Comparison of ENCODE assay signal across 8 cellular contexts in the genomic region with DNA sequence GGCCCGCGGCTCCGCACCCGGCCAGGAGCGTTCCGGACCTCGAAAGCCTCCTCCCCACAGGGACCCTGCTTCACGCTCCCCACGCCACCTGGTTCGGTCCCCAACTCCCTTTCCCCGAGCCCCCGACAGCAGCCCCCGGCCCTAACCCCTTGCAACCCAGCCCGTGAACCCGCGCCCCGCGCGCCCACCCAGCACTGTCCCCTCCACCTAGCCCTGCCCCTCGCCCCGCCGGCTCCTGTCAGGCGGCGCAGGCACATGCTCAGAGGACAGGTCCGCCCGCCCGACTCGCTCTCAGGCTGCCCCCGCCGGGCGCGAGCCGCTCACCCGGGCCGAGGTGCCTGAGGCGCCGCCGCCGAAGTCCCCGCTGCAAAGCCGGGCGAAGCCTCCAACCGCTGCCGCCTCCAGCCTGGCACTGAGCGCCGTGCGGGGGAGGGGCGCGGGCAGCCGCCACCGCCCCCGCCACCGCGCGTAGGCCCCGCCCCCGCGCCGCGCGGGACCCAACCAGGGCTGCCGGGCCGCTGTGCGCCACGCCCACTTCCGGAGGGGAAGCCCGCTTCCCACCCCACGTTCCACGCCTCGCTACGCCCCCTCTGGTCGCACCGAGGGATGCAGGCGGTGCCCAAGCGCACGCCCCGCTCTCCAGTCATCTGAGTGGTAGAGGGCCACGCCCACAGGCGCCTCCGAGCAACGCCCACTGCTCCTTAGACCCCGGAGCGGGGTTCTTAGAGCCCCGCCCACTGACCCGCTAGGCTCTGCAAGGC. TPM values are rescaled to one million over a fixed set of nuclear protein-coding genes. Genes with fewer than 3 reads are reported as not detected.
DNase-seq lines count a peak whose midpoint lies in the region; ATAC-seq and TF ChIP-seq lines count a peak whose summit lies in the region.

A gene (minus strand): TSS at position 414 of the 761 bp plus-strand sequence. CDS start 30,200 bp downstream, outside the sequence.

- peak; percentile 95 for TF ChIP-seq POLR2A in NB4 (IDR thresholded peaks at IDR 0.05; ENCODE audit: extremely low read depth, insufficient read length)

- H3K4me1 ChIP-seq in thymus (ENCODE audit: control insufficient read depth, insufficient read depth, low read length), result peaks cover 11% of the 10 kb centered on the region

- H3K4me3 Mint-ChIP-seq in activated naive CD8-positive, alpha-beta T cell, result peak within 1 kb of the TSS; percentile 92
- H3K4me3 Mint-ChIP-seq in glutamatergic neuron (ENCODE audit: unreplicated experiment) (peak within 1 kb of the TSS; percentile 92), osteocyte (ENCODE audit: unreplicated experiment) (peak within 1 kb of the TSS; percentile 95)

- ATAC-seq in HG02571 (IDR thresholded peaks at IDR 0.05; ENCODE audit: unreplicated experiment) (peak; percentile 69), SK-N-SH treated with all-trans-retinoic acid at 6 μM for 48 hours (peak; percentile 75)

- DNase-seq in GM10266 (ENCODE audit: extremely low spot score), result peak; percentile 96
- DNase-seq in NB4 (ENCODE audit: low read depth), result peak; percentile 97
- DNase-seq in glutamatergic neuron, result peak; percentile 99
- peak; percentile 99 for DNase-seq in osteocyte (ENCODE audit: extremely low spot score, unreplicated experiment)

- under 1% methylated on average over 85 of the region's 85 CpGs for WGBS in thymus

- no peaks in the 10 kb centered on the region for H3K9me3 Mint-ChIP-seq in activated naive CD8-positive, alpha-beta T cell (ENCODE audit: low read depth)
- H3K9me3 Mint-ChIP-seq in glutamatergic neuron (ENCODE audit: unreplicated experiment) (peaks cover 13% of the 10 kb centered on the region), osteocyte (ENCODE audit: unreplicated experiment) (no peaks in the 10 kb centered on the region)

- peak within 1 kb of the TSS; percentile 83 for H3K4me3 ChIP-seq in NB4 (ENCODE audit: low read depth, low read length)
- H3K4me3 ChIP-seq in thymus (ENCODE audit: low read length), result peak within 1 kb of the TSS; percentile 83

- H3K4me1 Mint-ChIP-seq in activated naive CD8-positive, alpha-beta T cell (ENCODE audit: low read depth), result peaks cover 30% of the 10 kb centered on the region
- H3K4me1 Mint-ChIP-seq in glutamatergic neuron (ENCODE audit: low read depth, unreplicated experiment), result peaks cover 30% of the 10 kb centered on the region
- peaks cover 40% of the 10 kb centered on the region for H3K4me1 Mint-ChIP-seq in osteocyte (ENCODE audit: unreplicated experiment)

- H3K27me3 Mint-ChIP-seq in activated naive CD8-positive, alpha-beta T cell, result no peaks in the 10 kb centered on the region
- peaks cover 7% of the 10 kb centered on the region for H3K27me3 Mint-ChIP-seq in glutamatergic neuron (ENCODE audit: unreplicated experiment)
- no peaks in the 10 kb centered on the region for H3K27me3 Mint-ChIP-seq in osteocyte (ENCODE audit: unreplicated experiment)

- peak within 1 kb of the TSS; percentile 93 for H3K27ac Mint-ChIP-seq in activated naive CD8-positive, alpha-beta T cell
- H3K27ac Mint-ChIP-seq in glutamatergic neuron (ENCODE audit: unreplicated experiment) (peak within 1 kb of the TSS; percentile 96), osteocyte (ENCODE audit: unreplicated experiment) (peak within 1 kb of the TSS; percentile 98)

- H3K27ac ChIP-seq in thymus (ENCODE audit: low read depth), result peak within 1 kb of the TSS; percentile 91

- no peaks in the 10 kb centered on the region for H3K36me3 ChIP-seq in thymus (ENCODE audit: control insufficient read depth, insufficient read depth)

- TF ChIP-seq CTCF in GM10266 (IDR thresholded peaks at IDR 0.05; ENCODE audit: control insufficient read depth, insufficient read depth, low read depth, missing control alignments) (peak; percentile 80), NB4 (IDR thresholded peaks at IDR 0.05; ENCODE audit: low read depth, low read length) (peak; percentile 85), glutamatergic neuron (IDR thresholded peaks at IDR 0.05; ENCODE audit: partially characterized antibody, unreplicated experiment) (peak; percentile 85), osteocyte (IDR thresholded peaks at IDR 0.05) (peak; percentile 90)

- no peaks in the 10 kb centered on the region for H3K9me3 ChIP-seq in thymus (ENCODE audit: control insufficient read depth)

- no peaks in the 10 kb centered on the region for H3K27me3 ChIP-seq in thymus (ENCODE audit: control insufficient read depth, insufficient read depth)

- no peaks in the 10 kb centered on the region for H3K36me3 Mint-ChIP-seq in activated naive CD8-positive, alpha-beta T cell
- H3K36me3 Mint-ChIP-seq in glutamatergic neuron (ENCODE audit: unreplicated experiment) (no peaks in the 10 kb centered on the region), osteocyte (ENCODE audit: unreplicated experiment) (peaks cover 4% of the 10 kb centered on the region)

TF ChIP-seq in SK-N-SH treated with all-trans-retinoic acid at 6 μM for 48 hours, 23 proteins besides CTCF, POLR2A, EP300 and RAD21 (continues in another document):
- TF ChIP-seq ZFP3 (CRISPR knock-in tag; IDR thresholded peaks at IDR 0.05) (no peak), ZC3H10 (CRISPR knock-in tag; IDR thresholded peaks at IDR 0.05) (no peak), ESRRG (CRISPR knock-in tag; IDR thresholded peaks at IDR 0.05) (no peak), TOX (CRISPR knock-in tag; IDR thresholded peaks at IDR 0.05; ENCODE audit: borderline replicate concordance) (no peak), PPARA (CRISPR knock-in tag; IDR thresholded peaks at IDR 0.05; ENCODE audit: borderline replicate concordance) (no peak), ZNF8 (CRISPR knock-in tag; IDR thresholded peaks at IDR 0.05) (no peak), ISL1 (CRISPR knock-in tag; IDR thresholded peaks at IDR 0.05) (no peak), SNAI2 (CRISPR knock-in tag; IDR thresholded peaks at IDR 0.05) (no peak), OSR1 (CRISPR knock-in tag; IDR thresholded peaks at IDR 0.05) (no peak), ZFP30 (CRISPR knock-in tag; IDR thresholded peaks at IDR 0.05) (no peak), BACH2 (CRISPR knock-in tag; IDR thresholded peaks at IDR 0.05; ENCODE audit: borderline replicate concordance) (no peak), TCF4 (CRISPR knock-in tag; IDR thresholded peaks at IDR 0.05; ENCODE audit: borderline replicate concordance) (no peak)
- TF ChIP-seq, protein P1, sequence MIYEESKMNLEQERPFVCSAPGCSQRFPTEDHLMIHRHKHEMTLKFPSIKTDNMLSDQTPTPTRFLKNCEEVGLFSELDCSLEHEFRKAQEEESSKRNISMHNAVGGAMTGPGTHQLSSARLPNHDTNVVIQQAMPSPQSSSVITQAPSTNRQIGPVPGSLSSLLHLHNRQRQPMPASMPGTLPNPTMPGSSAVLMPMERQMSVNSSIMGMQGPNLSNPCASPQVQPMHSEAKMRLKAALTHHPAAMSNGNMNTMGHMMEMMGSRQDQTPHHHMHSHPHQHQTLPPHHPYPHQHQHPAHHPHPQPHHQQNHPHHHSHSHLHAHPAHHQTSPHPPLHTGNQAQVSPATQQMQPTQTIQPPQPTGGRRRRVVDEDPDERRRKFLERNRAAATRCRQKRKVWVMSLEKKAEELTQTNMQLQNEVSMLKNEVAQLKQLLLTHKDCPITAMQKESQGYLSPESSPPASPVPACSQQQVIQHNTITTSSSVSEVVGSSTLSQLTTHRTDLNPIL (CRISPR knock-in tag; IDR thresholded peaks at IDR 0.05; ENCODE audit: low read depth), result no peak
- TF ChIP-seq, protein P2, sequence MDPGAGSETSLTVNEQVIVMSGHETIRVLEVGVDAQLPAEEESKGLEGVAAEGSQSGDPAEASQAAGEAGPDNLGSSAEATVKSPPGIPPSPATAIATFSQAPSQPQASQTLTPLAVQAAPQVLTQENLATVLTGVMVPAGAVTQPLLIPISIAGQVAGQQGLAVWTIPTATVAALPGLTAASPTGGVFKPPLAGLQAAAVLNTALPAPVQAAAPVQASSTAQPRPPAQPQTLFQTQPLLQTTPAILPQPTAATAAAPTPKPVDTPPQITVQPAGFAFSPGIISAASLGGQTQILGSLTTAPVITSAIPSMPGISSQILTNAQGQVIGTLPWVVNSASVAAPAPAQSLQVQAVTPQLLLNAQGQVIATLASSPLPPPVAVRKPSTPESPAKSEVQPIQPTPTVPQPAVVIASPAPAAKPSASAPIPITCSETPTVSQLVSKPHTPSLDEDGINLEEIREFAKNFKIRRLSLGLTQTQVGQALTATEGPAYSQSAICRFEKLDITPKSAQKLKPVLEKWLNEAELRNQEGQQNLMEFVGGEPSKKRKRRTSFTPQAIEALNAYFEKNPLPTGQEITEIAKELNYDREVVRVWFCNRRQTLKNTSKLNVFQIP (CRISPR knock-in tag; IDR thresholded peaks at IDR 0.05; ENCODE audit: borderline replicate concordance, low read depth), result no peak
- TF ChIP-seq, protein P3, sequence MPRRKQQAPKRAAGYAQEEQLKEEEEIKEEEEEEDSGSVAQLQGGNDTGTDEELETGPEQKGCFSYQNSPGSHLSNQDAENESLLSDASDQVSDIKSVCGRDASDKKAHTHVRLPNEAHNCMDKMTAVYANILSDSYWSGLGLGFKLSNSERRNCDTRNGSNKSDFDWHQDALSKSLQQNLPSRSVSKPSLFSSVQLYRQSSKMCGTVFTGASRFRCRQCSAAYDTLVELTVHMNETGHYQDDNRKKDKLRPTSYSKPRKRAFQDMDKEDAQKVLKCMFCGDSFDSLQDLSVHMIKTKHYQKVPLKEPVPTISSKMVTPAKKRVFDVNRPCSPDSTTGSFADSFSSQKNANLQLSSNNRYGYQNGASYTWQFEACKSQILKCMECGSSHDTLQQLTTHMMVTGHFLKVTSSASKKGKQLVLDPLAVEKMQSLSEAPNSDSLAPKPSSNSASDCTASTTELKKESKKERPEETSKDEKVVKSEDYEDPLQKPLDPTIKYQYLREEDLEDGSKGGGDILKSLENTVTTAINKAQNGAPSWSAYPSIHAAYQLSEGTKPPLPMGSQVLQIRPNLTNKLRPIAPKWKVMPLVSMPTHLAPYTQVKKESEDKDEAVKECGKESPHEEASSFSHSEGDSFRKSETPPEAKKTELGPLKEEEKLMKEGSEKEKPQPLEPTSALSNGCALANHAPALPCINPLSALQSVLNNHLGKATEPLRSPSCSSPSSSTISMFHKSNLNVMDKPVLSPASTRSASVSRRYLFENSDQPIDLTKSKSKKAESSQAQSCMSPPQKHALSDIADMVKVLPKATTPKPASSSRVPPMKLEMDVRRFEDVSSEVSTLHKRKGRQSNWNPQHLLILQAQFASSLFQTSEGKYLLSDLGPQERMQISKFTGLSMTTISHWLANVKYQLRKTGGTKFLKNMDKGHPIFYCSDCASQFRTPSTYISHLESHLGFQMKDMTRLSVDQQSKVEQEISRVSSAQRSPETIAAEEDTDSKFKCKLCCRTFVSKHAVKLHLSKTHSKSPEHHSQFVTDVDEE (CRISPR knock-in tag; IDR thresholded peaks at IDR 0.05), result no peak

RNA-seq across cellular contexts. Expression of the gene that starts here (rescaled TPM):
- total RNA-seq in glutamatergic neuron (ENCODE audit: unreplicated experiment) (285 TPM), osteocyte (234 and 248 TPM in 2 replicates)
- 35.4 TPM for polyA plus RNA-seq in thymus

Comparison
In these comparisons a context has a peak if more than half of its experiments do, and no peak if none do; other contexts are left out.
1. Peak in every context shown above with its lines: DNase-seq, ATAC-seq, H3K4me3 ChIP-seq and H3K27ac ChIP-seq.